23 cellular contexts compared by ENCODE assay signal in the genomic region with DNA sequence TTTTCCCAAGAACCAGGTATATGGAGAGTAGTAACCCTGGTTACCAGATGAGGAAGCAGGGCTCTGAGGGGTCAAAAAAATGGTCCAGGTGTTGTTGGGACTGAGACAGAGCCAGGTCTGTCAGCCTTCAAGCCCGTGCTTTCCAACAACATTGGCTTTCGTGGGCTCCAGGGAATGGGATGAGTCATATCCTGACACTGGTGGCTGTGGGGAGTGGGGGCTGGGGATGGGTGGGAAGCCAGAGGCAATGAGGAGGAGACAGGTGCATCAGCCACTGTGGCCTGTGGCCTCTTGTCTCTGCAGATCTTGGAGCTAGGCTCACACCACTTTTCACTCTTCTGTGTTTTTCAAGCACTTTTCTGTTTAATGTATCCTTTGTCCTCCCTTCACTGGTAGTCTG. TPM values are rescaled to one million over a fixed set of nuclear protein-coding genes. Genes with fewer than 3 reads are reported as not detected.
DNase-seq lines count a peak whose midpoint lies in the region; ATAC-seq and TF ChIP-seq lines count a peak whose summit lies in the region.
"Had no signal": no experiment of that assay in that cellular context is flagged by ENCODE, and none has a peak within 500 bp of the region (broad histone marks: within the 10 kb centered on the region; RNA-seq: fewer than 3 reads in every experiment).

No MANE protein-coding gene starts in this region.

- 12 to 51% methylated on average over 2 of the region's 2 CpGs for WGBS in tibial nerve, 2 donors

- peak overlapping the region; percentile 1 to 90 (median 60) for H3K27ac ChIP-seq in tibial nerve
- H3K27ac ChIP-seq: 22Rv1, neural progenitor cell, psoas muscle, testis had no signal

- no peaks in the 10 kb centered on the region for H3K27me3 ChIP-seq in tibial nerve
- H3K27me3 ChIP-seq: neural progenitor cell, testis had no signal

- ATAC-seq in GM18519 (IDR thresholded peaks at IDR 0.05; ENCODE audit: low FRiP score, unreplicated experiment) = no peak
- ATAC-seq: activated CD8-positive, alpha-beta T cell treated with anti-CD3 and anti-CD28 coated beads, Interleukin-2, amount 10 ng/mL, durations not matched to agents 7 days and 5 days; mucosa of descending colon; psoas muscle; Right ventricle myocardium inferior had no signal

- no peak for TF ChIP-seq CTCF in fibroblast of mammary gland (conservative IDR thresholded peaks at IDR 0.05; ENCODE audit: control insufficient read depth, insufficient read depth, low read depth, low read length)
- TF ChIP-seq CTCF in tibial nerve (IDR thresholded peaks at IDR 0.05) = no peak
- TF ChIP-seq CTCF in progenitor cell of endocrine pancreas (IDR thresholded peaks at IDR 0.05; ENCODE audit: unreplicated experiment) = no peak

- peaks cover 0 to 90% (median 47%) of the 10 kb centered on the region in 4 donors for H3K4me1 ChIP-seq in tibial nerve

- no peak overlapping the region for H3K4me3 Mint-ChIP-seq in progenitor cell of endocrine pancreas (ENCODE audit: low read depth)
- H3K4me3 Mint-ChIP-seq: activated CD8-positive, alpha-beta T cell treated with anti-CD3 and anti-CD28 coated beads, Interleukin-2, amount 10 ng/mL, durations not matched to agents 7 days and 5 days had no signal

- TF ChIP-seq EP300 in tibial nerve (IDR thresholded peaks at IDR 0.05) = no peak

- no peaks in the 10 kb centered on the region for H3K9me3 Mint-ChIP-seq in progenitor cell of endocrine pancreas (ENCODE audit: low read depth)
- H3K9me3 Mint-ChIP-seq: neural progenitor cell had no signal

- H3K36me3 Mint-ChIP-seq in progenitor cell of endocrine pancreas (ENCODE audit: insufficient read depth) = no peaks in the 10 kb centered on the region
- H3K36me3 Mint-ChIP-seq: neural progenitor cell had no signal

- no peaks in the 10 kb centered on the region for H3K36me3 ChIP-seq in tibial nerve
- H3K36me3 ChIP-seq: neural progenitor cell had no signal

- DNase-seq in DMS53 (lab: John Stamatoyannopoulos, UW) (peak; percentile 49), DMS53 treated with DMSO at 0.1 percent for 48 hours (lab: John Stamatoyannopoulos, UW; ENCODE audit: unreplicated experiment) (no peak), NCI-H69 (lab: John Stamatoyannopoulos, UW) (peak; percentile 44), fibroblast of mammary gland (ENCODE audit: low read depth) (peak; percentile 37), tibial nerve (ENCODE audit: low spot score in 2 of 2) (no peak), NCI-H524 (lab: John Stamatoyannopoulos, UW) (no peak), progenitor cell of endocrine pancreas (ENCODE audit: low spot score, unreplicated experiment) (no peak)
- DNase-seq: activated CD4-positive, CD25-positive, alpha-beta regulatory T cell treated with anti-CD3 and anti-CD28 coated beads, Interleukin-2, amount 50 U/mL, for 72 hours; activated CD8-positive, alpha-beta T cell treated with anti-CD3 and anti-CD28 coated beads, Interleukin-2, amount 10 ng/mL, durations not matched to agents 7 days and 5 days; activated gamma-delta T cell treated with Interleukin-2 at 50 U/mL for 16 hours; Calu3; cortex of kidney; KBM-7; mucosa of descending colon; NCI-H774; psoas muscle; stimulated activated CD4-positive, alpha-beta T cell treated with anti-CD3 and anti-CD28 coated beads, Interleukin-1b, Interleukin-23, amount 100 ng/mL, for 48 hours; testis had no signal

- no peak for TF ChIP-seq POLR2A in tibial nerve (IDR thresholded peaks at IDR 0.05)

- peaks cover 30% of the 10 kb centered on the region for H3K27me3 Mint-ChIP-seq in progenitor cell of endocrine pancreas

- H3K4me1 Mint-ChIP-seq in progenitor cell of endocrine pancreas (ENCODE audit: low read depth) = peaks cover 2% of the 10 kb centered on the region

- H3K4me3 ChIP-seq in fibroblast of mammary gland (ENCODE audit: control insufficient read depth, low read depth, low read length) (no peak overlapping the region), tibial nerve (no peak overlapping the region)
- H3K4me3 ChIP-seq: mucosa of descending colon, neural progenitor cell, psoas muscle, testis had no signal

- H3K9me3 ChIP-seq in tibial nerve = no peaks in the 10 kb centered on the region
- H3K9me3 ChIP-seq: mucosa of descending colon, psoas muscle, testis had no signal

- no peak overlapping the region for H3K27ac Mint-ChIP-seq in progenitor cell of endocrine pancreas
- H3K27ac Mint-ChIP-seq: activated CD8-positive, alpha-beta T cell treated with anti-CD3 and anti-CD28 coated beads, Interleukin-2, amount 10 ng/mL, durations not matched to agents 7 days and 5 days; neural progenitor cell had no signal

RNA-seq across cellular contexts. Expression of a gene that starts 38.2 kb away (rescaled TPM):
- total RNA-seq in tibial nerve (10 to 100 TPM in 1 of 4 donors, 1 to 10 TPM in 3; 6.3 to 12.6 (median 9.6) TPM), progenitor cell of endocrine pancreas (1.5 and 2.0 TPM in 2 replicates)
- total RNA-seq: activated CD8-positive, alpha-beta T cell treated with anti-CD3 and anti-CD28 coated beads, Interleukin-2, amount 10 ng/mL, durations not matched to agents 7 days and 5 days; G401 had no signal

Comparison
In these comparisons a context has a peak if more than half of its experiments do, and no peak if none do; other contexts are left out.
1. DNase-seq: peak in DMS53 (single experiment), NCI-H69 (single experiment) and fibroblast of mammary gland (single experiment); none in DMS53 treated with DMSO at 0.1 percent for 48 hours (single experiment), tibial nerve (0 of 2), NCI-H524 (0 of 2) and progenitor cell of endocrine pancreas (single experiment).